ENCODE assay signal across 8 cellular contexts in the genomic region with DNA sequence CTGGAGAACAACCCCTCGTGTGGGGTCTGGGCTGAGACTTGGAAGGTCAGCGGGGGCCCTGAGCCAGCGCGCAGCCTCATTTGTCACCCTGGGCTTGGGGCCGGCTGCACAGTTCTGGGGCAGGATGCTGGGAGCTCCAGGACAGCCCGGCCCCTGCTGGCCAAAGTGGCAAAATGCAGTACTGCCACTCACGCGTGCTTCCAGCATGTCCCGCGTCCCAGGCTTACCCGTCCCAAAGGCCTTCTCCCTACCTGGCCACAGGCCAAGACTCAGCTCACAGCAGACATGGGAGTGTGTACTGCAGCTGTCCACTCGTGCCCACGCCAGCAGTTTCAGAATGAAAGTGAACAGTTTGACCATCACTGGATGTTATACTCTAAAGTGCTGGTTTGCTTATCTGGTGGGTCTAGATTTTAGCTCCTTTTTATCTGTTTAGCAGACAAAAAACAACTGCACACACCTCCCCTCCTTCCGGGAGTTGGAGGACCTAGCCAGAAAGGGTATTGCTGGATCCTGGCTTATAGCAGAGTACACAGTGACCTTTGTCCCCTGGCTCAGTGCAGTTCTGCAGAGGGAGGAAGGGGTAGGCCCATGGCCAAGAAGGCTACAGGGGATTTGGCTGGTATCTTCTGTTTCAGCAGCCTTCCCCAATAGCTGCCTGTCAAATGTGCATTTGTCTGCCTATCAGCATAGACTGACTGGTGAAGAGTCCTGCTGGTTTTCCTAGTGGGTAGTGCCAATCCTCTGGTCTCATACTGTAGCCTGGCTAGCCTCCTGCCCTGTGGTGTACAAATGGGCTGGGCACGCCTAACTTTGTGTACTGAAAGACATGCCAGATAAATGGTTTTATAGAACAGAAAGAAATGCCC. TPM values are rescaled to one million over a fixed set of nuclear protein-coding genes. Genes with fewer than 3 reads are reported as not detected.
DNase-seq lines count a peak whose midpoint lies in the region; ATAC-seq lines count a peak whose summit lies in the region.

No MANE protein-coding gene starts in this region.

- no peak overlapping the region for H2BK5ac ChIP-seq in mesendoderm (ENCODE audit: low read length)

- H3K27me3 ChIP-seq in H7 (ENCODE audit: control insufficient read depth, insufficient read depth, low read length) = no peaks in the 10 kb centered on the region
- H3K27me3 ChIP-seq in endocrine pancreas (ENCODE audit: control insufficient read depth, insufficient read depth, low read length) = no peaks in the 10 kb centered on the region
- no peaks in the 10 kb centered on the region for H3K27me3 ChIP-seq in mesendoderm (ENCODE audit: insufficient read depth, low read length, poor library complexity)

- H3K27me3 Mint-ChIP-seq in activated CD8-positive, alpha-beta memory T cell treated with anti-CD3 and anti-CD28 coated beads, Interleukin-2, amount 10 ng/mL, durations not matched to agents 7 days and 5 days = no peaks in the 10 kb centered on the region

- H3K79me2 ChIP-seq in mesendoderm (ENCODE audit: control insufficient read depth, insufficient read depth, low read length) = no peaks in the 10 kb centered on the region

- CTCF ChIA-PET in activated CD8-positive, alpha-beta memory T cell treated with anti-CD3 and anti-CD28 coated beads, Interleukin-2, amount 10 ng/mL, durations not matched to agents 7 days and 5 days (lab: Charles Lee) = interaction anchor here (0.5 to 3.6 kb wide), 30 partner anchors 7 to 731 kb away, joined by 3 to 22 read pairs (median 4); a partner anchor contains a TSS

- peak; percentile 97 for ATAC-seq in activated CD8-positive, alpha-beta memory T cell treated with anti-CD3 and anti-CD28 coated beads, Interleukin-2, amount 10 ng/mL, durations not matched to agents 7 days and 5 days

- H3K18ac ChIP-seq in mesendoderm (ENCODE audit: low read length) = no peak overlapping the region

- WGBS in mesendoderm (ENCODE audit: extremely low coverage, insufficient coverage, low lambda C conversion rate) = no CpG with 5 or more reads among the region's 15 CpGs

- H3K4me3 ChIP-seq in H7 (ENCODE audit: insufficient read depth, low read depth, low read length) = no peak overlapping the region
- H3K4me3 ChIP-seq in endocrine pancreas (ENCODE audit: control insufficient read depth, insufficient read depth, low read length) = peak overlapping the region; percentile 14
- no peak overlapping the region for H3K4me3 ChIP-seq in mesendoderm (ENCODE audit: low read length)

- H4K8ac ChIP-seq in mesendoderm (ENCODE audit: low read depth, low read length) = no peak overlapping the region

- no peak overlapping the region for H2BK15ac ChIP-seq in mesendoderm (replicated peaks; ENCODE audit: low read depth)

- no peaks in the 10 kb centered on the region for H3K79me1 ChIP-seq in mesendoderm (ENCODE audit: low read length)

- H3K9me3 Mint-ChIP-seq in activated CD8-positive, alpha-beta memory T cell treated with anti-CD3 and anti-CD28 coated beads, Interleukin-2, amount 10 ng/mL, durations not matched to agents 7 days and 5 days (ENCODE audit: low read depth) = no peaks in the 10 kb centered on the region

- H3K9ac ChIP-seq in endocrine pancreas (ENCODE audit: control insufficient read depth, insufficient read depth, low read length) = peak overlapping the region; percentile 71
- no peak overlapping the region for H3K9ac ChIP-seq in mesendoderm (ENCODE audit: low read length)

- no peak overlapping the region for H3K27ac ChIP-seq in mesendoderm (ENCODE audit: low read depth, low read length)

- peak overlapping the region; percentile 63 for H3K56ac ChIP-seq in mesendoderm (ENCODE audit: low read length)

- no peak overlapping the region for H3K27ac Mint-ChIP-seq in activated CD8-positive, alpha-beta memory T cell treated with anti-CD3 and anti-CD28 coated beads, Interleukin-2, amount 10 ng/mL, durations not matched to agents 7 days and 5 days

- H4K5ac ChIP-seq in mesendoderm (ENCODE audit: low read length) = no peak overlapping the region

- no peaks in the 10 kb centered on the region for H3K9me3 ChIP-seq in endocrine pancreas (ENCODE audit: control insufficient read depth, low read length)

- no peak overlapping the region for H3K4ac ChIP-seq in mesendoderm (ENCODE audit: low read depth, low read length)

- H3K23ac ChIP-seq in mesendoderm (ENCODE audit: low read length) = no peak overlapping the region

- no peaks in the 10 kb centered on the region for H3K36me3 Mint-ChIP-seq in activated CD8-positive, alpha-beta memory T cell treated with anti-CD3 and anti-CD28 coated beads, Interleukin-2, amount 10 ng/mL, durations not matched to agents 7 days and 5 days

- H3K36me3 ChIP-seq in H7 (replicated peaks; ENCODE audit: control insufficient read depth, insufficient read depth, low read length) (no peaks in the 10 kb centered on the region), endocrine pancreas (ENCODE audit: control insufficient read depth, insufficient read depth, low read length) (no peaks in the 10 kb centered on the region), mesendoderm (ENCODE audit: control insufficient read depth, insufficient read depth, low read length) (no peaks in the 10 kb centered on the region)

- H2AK5ac ChIP-seq in mesendoderm (ENCODE audit: low read length) = no peak overlapping the region

- no peak overlapping the region for H2BK120ac ChIP-seq in mesendoderm (ENCODE audit: low read depth, low read length)

- no peak overlapping the region for H3K4me3 Mint-ChIP-seq in activated CD8-positive, alpha-beta memory T cell treated with anti-CD3 and anti-CD28 coated beads, Interleukin-2, amount 10 ng/mL, durations not matched to agents 7 days and 5 days

- no peak overlapping the region for H3K4me2 ChIP-seq in mesendoderm (ENCODE audit: low read length)

- H3K4me1 Mint-ChIP-seq in activated CD8-positive, alpha-beta memory T cell treated with anti-CD3 and anti-CD28 coated beads, Interleukin-2, amount 10 ng/mL, durations not matched to agents 7 days and 5 days = peaks cover 2% of the 10 kb centered on the region

- H3K4me1 ChIP-seq in endocrine pancreas (ENCODE audit: control insufficient read depth, insufficient read depth, low read length) (no peaks in the 10 kb centered on the region), mesendoderm (ENCODE audit: control insufficient read depth, low read depth, low read length) (no peaks in the 10 kb centered on the region)

- DNase-seq in DMS 273 (lab: John Stamatoyannopoulos, UW; ENCODE audit: unreplicated experiment) (peak; percentile 81), H7 (peak; percentile 92), NCI-H526 (lab: John Stamatoyannopoulos, UW) (peak; percentile 39 to 87), mesendoderm (peak; percentile 85), NK-92 (lab: John Stamatoyannopoulos, UW; ENCODE audit: unreplicated experiment) (no peak)
- DNase-seq in activated CD8-positive, alpha-beta memory T cell treated with anti-CD3 and anti-CD28 coated beads, Interleukin-2, amount 10 ng/mL, durations not matched to agents 7 days and 5 days = peak; percentile 70
- DNase-seq in stimulated activated CD8-positive, alpha-beta memory T cell treated with anti-CD3 and anti-CD28 coated beads, Interleukin-12 subunit alpha, Interleukin-12 subunit beta, amount 100 ng/mL, for 1 hour (ENCODE audit: low read depth) = peak; percentile 18

RNA-seq across cellular contexts. Expression of a gene that starts 23.2 kb away (rescaled TPM):
- total RNA-seq in H7 (2014; rRNA removed; shearing (Covaris generic)) = 93.8 and 107 TPM in 2 replicates
- 10 to 100 TPM; 65.3 to 69.7 TPM for total RNA-seq in activated CD8-positive, alpha-beta memory T cell treated with anti-CD3 and anti-CD28 coated beads, Interleukin-2, amount 10 ng/mL, durations not matched to agents 7 days and 5 days
- 87.2 TPM for polyA plus RNA-seq in mesendoderm (2013, experiment 1 of 2)
- polyA plus RNA-seq in mesendoderm (2013, experiment 2 of 2) = 87.0 TPM

RNA-seq across cellular contexts. Expression of a gene that starts 54.5 kb away (rescaled TPM):
- 43.8 and 48.8 TPM in 2 replicates for total RNA-seq in H7 (2014; rRNA removed; shearing (Covaris generic))
- total RNA-seq in activated CD8-positive, alpha-beta memory T cell treated with anti-CD3 and anti-CD28 coated beads, Interleukin-2, amount 10 ng/mL, durations not matched to agents 7 days and 5 days = 10 to 100 TPM; 33.4 to 43.0 TPM
- polyA plus RNA-seq in mesendoderm (2013, experiment 1 of 2) = 18.1 TPM
- 18.7 TPM for polyA plus RNA-seq in mesendoderm (2013, experiment 2 of 2)
